ENCODE assay signal across 36 cellular contexts in genomic region chr17:34386343-34386924, GRCh38. TPM values are rescaled to one million over a fixed set of nuclear protein-coding genes. Genes with fewer than 3 reads are reported as not detected.
DNase-seq lines count a peak whose midpoint lies in the region; ATAC-seq, FAIRE-seq and TF ChIP-seq lines count a peak whose summit lies in the region.
"Had no signal": no experiment of that assay in that cellular context is flagged by ENCODE, and none has a peak within 500 bp of the region (broad histone marks: within the 10 kb centered on the region; RNA-seq: fewer than 3 reads in every experiment).

No MANE protein-coding gene starts in this region.

- H3K36me3 ChIP-seq in OCI-LY7 (ENCODE audit: insufficient read depth, low read length) (no peaks in the 10 kb centered on the region), endothelial cell of umbilical vein (ENCODE audit: control insufficient read depth in 2 of 2, extremely low read depth in 1 of 2, insufficient read depth in 2 of 2, low read length in 2 of 2) (no peaks in the 10 kb centered on the region), uterus (no peaks in the 10 kb centered on the region)
- H3K36me3 ChIP-seq: BE2C, esophagus squamous epithelium, heart left ventricle, prostate gland, right lobe of liver, SJCRH30 had no signal

- no peaks in the 10 kb centered on the region for H3K9me1 ChIP-seq in endothelial cell of umbilical vein (replicated peaks; ENCODE audit: control insufficient read depth, extremely low read depth, insufficient read depth, low read length)

- H4K20me1 ChIP-seq in OCI-LY7 (ENCODE audit: insufficient read depth, low read length): no peaks in the 10 kb centered on the region
- no peaks in the 10 kb centered on the region for H4K20me1 ChIP-seq in endothelial cell of umbilical vein (replicated peaks; ENCODE audit: control insufficient read depth, extremely low read depth, insufficient read depth, low read length)

- intact Hi-C loops in natural killer cell (cut with micrococcal nuclease): no loop called here
- intact Hi-C loops in OCI-LY7 (cut with micrococcal nuclease; ENCODE audit: unreplicated experiment): no loop called here
- intact Hi-C loops in endothelial cell of umbilical vein (cut with micrococcal nuclease): loop anchor here (2.0 to 5.0 kb wide), 2 partner anchors 26 to 1241 kb away; no protein-coding TSS in a partner anchor
- intact Hi-C loops in uterus (cut with DNase I; ENCODE audit: low total_unique reads): no loop called here

- no peak for DNase-seq in natural killer cell treated with Interleukin-12 subunit alpha and Interleukin-12 subunit beta and Interleukin-15 and Interleukin-18, amount 100 ng/mL, for 72 hours (ENCODE audit: low spot score)
- DNase-seq in natural killer cell (no peak), OCI-LY7 (ENCODE audit: low spot score) (no peak), endothelial cell of umbilical vein (ENCODE audit: low read depth, low spot score) (no peak), erythroblast (lab: John Stamatoyannopoulos, UW) (no peak), uterus (no peak)
- DNase-seq in stimulated activated naive B cell treated with anti-CD40 and anti-IgM and Interleukin-4, amounts not matched to agents 10 μg/mL and 1 μg/mL and 100 μg/mL, for 72 hours: no peak
- DNase-seq: activated CD4-positive, CD25-positive, alpha-beta regulatory T cell treated with anti-CD3 and anti-CD28 coated beads, Interleukin-2, amount 50 U/mL, for 72 hours; activated naive CD4-positive, alpha-beta T cell; activated T-cell treated with anti-CD3 and anti-CD28 coated beads, Interleukin-2, amount 50 U/mL, for 4 hours; BE2C; caudate nucleus; cortex of kidney; esophagus squamous epithelium; foreskin keratinocyte; HCEC 1CT; Kasumi-1; kidney; left ventricle myocardium superior; NCI-H146; NCI-H446; NCI-H82; right lobe of liver; stimulated activated CD4-positive, alpha-beta T cell treated with anti-CD3 and anti-CD28 coated beads, Interleukin-12 subunit alpha, Interleukin-12 subunit beta, amount 100 ng/mL, for 4 hours; stimulated activated CD4-positive, alpha-beta T cell treated with anti-CD3 and anti-CD28 coated beads, Interleukin-2, amount 100 ng/mL, for 48 hours; SW 1271 had no signal

- H3K27ac ChIP-seq in OCI-LY7 (ENCODE audit: low read depth, low read length, poor library complexity, severe bottlenecking) (peak overlapping the region; percentile 58), endothelial cell of umbilical vein (ENCODE audit: insufficient read depth, low read depth, low read length) (peak overlapping the region; percentile 72), uterus (no peak overlapping the region)
- H3K27ac ChIP-seq: foreskin keratinocyte, prostate gland, right lobe of liver, SJCRH30 had no signal

- no peak for FAIRE-seq in endothelial cell of umbilical vein (lab: Jason Lieb, UNC)
- FAIRE-seq: GM12892, kidney had no signal

- H3K4me1 ChIP-seq in OCI-LY7 (ENCODE audit: insufficient read depth, low read length, poor library complexity, severe bottlenecking) (peaks cover 78% of the 10 kb centered on the region), endothelial cell of umbilical vein (ENCODE audit: control insufficient read depth, extremely low read depth, insufficient read depth, low read length) (peaks cover 47% of the 10 kb centered on the region), uterus (no peaks in the 10 kb centered on the region)
- H3K4me1 ChIP-seq: BE2C, foreskin keratinocyte, prostate gland, right lobe of liver had no signal

- H3K9me3 Mint-ChIP-seq in natural killer cell treated with Interleukin-12 subunit alpha and Interleukin-12 subunit beta and Interleukin-15 and Interleukin-18, amount 100 ng/mL, for 72 hours: no peaks in the 10 kb centered on the region
- H3K9me3 Mint-ChIP-seq in natural killer cell: no peaks in the 10 kb centered on the region
- H3K9me3 Mint-ChIP-seq in stimulated activated naive B cell treated with anti-CD40 and anti-IgM and Interleukin-4, amounts not matched to agents 10 μg/mL and 1 μg/mL and 100 μg/mL, for 72 hours: peaks cover 2 to 4% of the 10 kb centered on the region in 2 donors
- H3K9me3 Mint-ChIP-seq: activated T-cell treated with anti-CD3 and anti-CD28 coated beads, Interleukin-2, amount 50 U/mL, for 4 hours; type B pancreatic cell had no signal

- CTCF ChIA-PET in OCI-LY7 (lab: Charles Lee; ENCODE audit: unreplicated experiment): interaction anchor here (0.6 kb wide), 1 partner anchor 22 kb away, joined by 3 read pairs; no protein-coding TSS in a partner anchor
- CTCF ChIA-PET in endothelial cell of umbilical vein (lab: Charles Lee): interaction anchor here (1.8 to 4.9 kb wide), 4 partner anchors 12 to 34 kb away, joined by 12 to 28 read pairs (median 16); no protein-coding TSS in a partner anchor

- no peak for ATAC-seq in natural killer cell treated with Interleukin-12 subunit alpha and Interleukin-12 subunit beta and Interleukin-15 and Interleukin-18, amount 100 ng/mL, for 72 hours
- ATAC-seq in natural killer cell: no peak
- no peak for ATAC-seq in stimulated activated naive B cell treated with anti-CD40 and anti-IgM and Interleukin-4, amounts not matched to agents 10 μg/mL and 1 μg/mL and 100 μg/mL, for 72 hours (replicated peaks)
- ATAC-seq in GM18505 (IDR thresholded peaks at IDR 0.05; ENCODE audit: unreplicated experiment): no peak
- ATAC-seq: activated T-cell treated with anti-CD3 and anti-CD28 coated beads, Interleukin-2, amount 50 U/mL, for 4 hours; foreskin keratinocyte had no signal

- BruUV-seq in OCI-LY7 (replicated peaks; lab: Mats Ljungman, UMichigan) (no TSS peak), endothelial cell of umbilical vein (replicated peaks; lab: Mats Ljungman, UMichigan) (no TSS peak)

- H3K79me2 ChIP-seq in OCI-LY7 (ENCODE audit: insufficient read depth, low read depth, low read length) (no peaks in the 10 kb centered on the region), endothelial cell of umbilical vein (ENCODE audit: control insufficient read depth, insufficient read depth, low read length) (no peaks in the 10 kb centered on the region)

- H3K4me3 ChIP-seq in OCI-LY7 (ENCODE audit: low read depth, low read length, poor library complexity, severe bottlenecking) (no peak overlapping the region), endothelial cell of umbilical vein (replicated peaks in 1 of 3; ENCODE audit: insufficient read depth in 1 of 3, low read depth in 1 of 3, low read length in 3 of 3) (no peak overlapping the region), uterus (no peak overlapping the region)
- H3K4me3 ChIP-seq: esophagus squamous epithelium, heart left ventricle, prostate gland, right lobe of liver, SJCRH30 had no signal

- H3K27me3 ChIP-seq in endothelial cell of umbilical vein (ENCODE audit: control insufficient read depth in 2 of 2, insufficient read depth in 2 of 2, low read length in 2 of 2) (peaks cover 0 to 1% of the 10 kb centered on the region in 2 experiments), uterus (no peaks in the 10 kb centered on the region)
- H3K27me3 ChIP-seq: foreskin keratinocyte, right lobe of liver had no signal

- TF ChIP-seq POLR2A in endothelial cell of umbilical vein (IDR thresholded peaks at IDR 0.05; ENCODE audit: low read depth, low read length) (no peak), erythroblast (IDR thresholded peaks at IDR 0.05; ENCODE audit: low read length) (no peak), uterus (IDR thresholded peaks at IDR 0.05) (no peak), GM18505 (IDR thresholded peaks at IDR 0.05; ENCODE audit: borderline replicate concordance, extremely low read depth, insufficient read depth, insufficient read length) (no peak)

- peak overlapping the region; percentile 56 for H3K4me3 Mint-ChIP-seq in natural killer cell treated with Interleukin-12 subunit alpha and Interleukin-12 subunit beta and Interleukin-15 and Interleukin-18, amount 100 ng/mL, for 72 hours
- H3K4me3 Mint-ChIP-seq in natural killer cell: no peak overlapping the region
- H3K4me3 Mint-ChIP-seq in stimulated activated naive B cell treated with anti-CD40 and anti-IgM and Interleukin-4, amounts not matched to agents 10 μg/mL and 1 μg/mL and 100 μg/mL, for 72 hours: peak overlapping the region; percentile 29 to 52
- H3K4me3 Mint-ChIP-seq: activated T-cell treated with anti-CD3 and anti-CD28 coated beads, Interleukin-2, amount 50 U/mL, for 4 hours; type B pancreatic cell had no signal

- POLR2A ChIA-PET in OCI-LY7 (lab: Charles Lee) (interaction anchor here (0.6 to 0.9 kb wide), 2 partner anchors 9 to 1196 kb away, joined by 3 read pairs; no protein-coding TSS in a partner anchor), endothelial cell of umbilical vein (lab: Charles Lee) (no interaction called here)

- peaks cover 18 to 37% of the 10 kb centered on the region in 2 donors for H3K4me1 Mint-ChIP-seq in natural killer cell treated with Interleukin-12 subunit alpha and Interleukin-12 subunit beta and Interleukin-15 and Interleukin-18, amount 100 ng/mL, for 72 hours (ENCODE audit: low read depth in 2 of 2)
- H3K4me1 Mint-ChIP-seq in natural killer cell: peaks cover 0 to 11% of the 10 kb centered on the region in 2 donors
- peaks cover 61 to 85% of the 10 kb centered on the region in 2 donors for H3K4me1 Mint-ChIP-seq in stimulated activated naive B cell treated with anti-CD40 and anti-IgM and Interleukin-4, amounts not matched to agents 10 μg/mL and 1 μg/mL and 100 μg/mL, for 72 hours

- dilution Hi-C loops in endothelial cell of umbilical vein (cut with MboI; ENCODE audit: extremely low pct_ligation_motif_present, low sequenced_read_pairs): no loop called here

- H2AFZ ChIP-seq in OCI-LY7 (ENCODE audit: low read length) (peak overlapping the region; percentile 68; the same call in 1 of the 2 replicates), endothelial cell of umbilical vein (ENCODE audit: low read depth, low read length) (no peak overlapping the region)

- peak overlapping the region; percentile 56 to 79 for H3K27ac Mint-ChIP-seq in natural killer cell treated with Interleukin-12 subunit alpha and Interleukin-12 subunit beta and Interleukin-15 and Interleukin-18, amount 100 ng/mL, for 72 hours
- no peak overlapping the region for H3K27ac Mint-ChIP-seq in natural killer cell
- H3K27ac Mint-ChIP-seq in stimulated activated naive B cell treated with anti-CD40 and anti-IgM and Interleukin-4, amounts not matched to agents 10 μg/mL and 1 μg/mL and 100 μg/mL, for 72 hours: peak overlapping the region; percentile 89
- H3K27ac Mint-ChIP-seq: type B pancreatic cell had no signal

- peak overlapping the region; percentile 56; the same call in 1 of the 2 replicates for H3K4me2 ChIP-seq in OCI-LY7 (ENCODE audit: low read length)
- H3K4me2 ChIP-seq in endothelial cell of umbilical vein (ENCODE audit: insufficient read depth, low read length): no peak overlapping the region

- TF ChIP-seq CTCF in natural killer cell (IDR thresholded peaks at IDR 0.05) (no peak), OCI-LY7 (conservative IDR thresholded peaks at IDR 0.05; ENCODE audit: low read length) (no peak), endothelial cell of umbilical vein (IDR thresholded peaks at IDR 0.05; ENCODE audit: extremely low read depth in 1 of 2, insufficient read depth in 1 of 2, low read depth in 1 of 2, low read length in 2 of 2) (no peak), uterus (IDR thresholded peaks at IDR 0.05) (no peak)

- H3K36me3 Mint-ChIP-seq in natural killer cell treated with Interleukin-12 subunit alpha and Interleukin-12 subunit beta and Interleukin-15 and Interleukin-18, amount 100 ng/mL, for 72 hours: no peaks in the 10 kb centered on the region
- H3K36me3 Mint-ChIP-seq in natural killer cell: no peaks in the 10 kb centered on the region
- peaks cover 1 to 12% of the 10 kb centered on the region in 2 donors for H3K36me3 Mint-ChIP-seq in stimulated activated naive B cell treated with anti-CD40 and anti-IgM and Interleukin-4, amounts not matched to agents 10 μg/mL and 1 μg/mL and 100 μg/mL, for 72 hours
- H3K36me3 Mint-ChIP-seq: type B pancreatic cell had no signal

- H3K9ac ChIP-seq in endothelial cell of umbilical vein (replicated peaks; ENCODE audit: extremely low read depth, insufficient read depth, low read length): no peak overlapping the region

- peaks cover 14 to 21% of the 10 kb centered on the region in 2 donors for H3K27me3 Mint-ChIP-seq in natural killer cell treated with Interleukin-12 subunit alpha and Interleukin-12 subunit beta and Interleukin-15 and Interleukin-18, amount 100 ng/mL, for 72 hours
- peaks cover 0 to 39% of the 10 kb centered on the region in 2 donors for H3K27me3 Mint-ChIP-seq in natural killer cell (ENCODE audit: low read depth in 2 of 2)
- no peaks in the 10 kb centered on the region for H3K27me3 Mint-ChIP-seq in stimulated activated naive B cell treated with anti-CD40 and anti-IgM and Interleukin-4, amounts not matched to agents 10 μg/mL and 1 μg/mL and 100 μg/mL, for 72 hours

- H3K9me3 ChIP-seq in OCI-LY7 (ENCODE audit: low read length): no peaks in the 10 kb centered on the region
- no peaks in the 10 kb centered on the region for H3K9me3 ChIP-seq in endothelial cell of umbilical vein (replicated peaks; ENCODE audit: control insufficient read depth, insufficient read depth, low read length)
- H3K9me3 ChIP-seq in uterus: no peaks in the 10 kb centered on the region
- H3K9me3 ChIP-seq: BE2C, esophagus squamous epithelium, heart left ventricle, prostate gland, right lobe of liver, SJCRH30 had no signal

- H3K9me2 ChIP-seq in OCI-LY7 (ENCODE audit: insufficient read depth, low read length): no peaks in the 10 kb centered on the region

RNA-seq across cellular contexts. Expression of gene CCL1, which starts 23.4 kb away (rescaled TPM):
- total RNA-seq in natural killer cell treated with Interleukin-12 subunit alpha and Interleukin-12 subunit beta and Interleukin-15 and Interleukin-18, amount 100 ng/mL, for 72 hours: 1 to 10 TPM; 3.5 to 4.8 TPM
- total RNA-seq in natural killer cell: not detected
- total RNA-seq in OCI-LY7 (2014; rRNA removed; shearing (Covaris generic)): not detected in 2 replicates
- total RNA-seq in OCI-LY7 (2022): not detected in 2 replicates
- not detected in 2 replicates for total RNA-seq in endothelial cell of umbilical vein
- polyA plus RNA-seq in endothelial cell of umbilical vein: not detected in 2 replicates
- not detected in 2 replicates for polyA plus RNA-seq in endothelial cell of umbilical vein (2011; cell fraction: cytosol; rRNA removed)
- polyA plus RNA-seq in endothelial cell of umbilical vein (2011; cell fraction: nucleus; rRNA removed): not detected in 2 replicates
- not detected in 2 replicates for polyA plus RNA-seq in endothelial cell of umbilical vein (2012)
- polyA minus RNA-seq in endothelial cell of umbilical vein: not detected in 2 replicates
- polyA minus RNA-seq in endothelial cell of umbilical vein (2011; cell fraction: cytosol; rRNA and poly(A)+ RNA removed): not detected
- not detected in 2 replicates for polyA minus RNA-seq in endothelial cell of umbilical vein (2011; cell fraction: nucleus; rRNA and poly(A)+ RNA removed)
- total RNA-seq in uterus: not detected
- total RNA-seq: esophagus squamous epithelium, foreskin keratinocyte, G401, heart left ventricle, kidney, left ventricle myocardium superior, myocyte, prostate gland, right lobe of liver, SJCRH30 had no signal
- polyA plus RNA-seq: adipose tissue, foreskin keratinocyte, heart left ventricle had no signal

RNA-seq across cellular contexts. Expression of gene CCL13, which starts 30.2 kb away (rescaled TPM):
- not detected for total RNA-seq in natural killer cell treated with Interleukin-12 subunit alpha and Interleukin-12 subunit beta and Interleukin-15 and Interleukin-18, amount 100 ng/mL, for 72 hours
- total RNA-seq in natural killer cell (not detected), OCI-LY7 (2022) (not detected in 2 replicates), endothelial cell of umbilical vein (not detected in 2 replicates), uterus (1 to 10 TPM in 2 of 4 donors, not detected in 2; 3.0 to 4.1 TPM)
- not detected in 2 replicates for total RNA-seq in OCI-LY7 (2014; rRNA removed; shearing (Covaris generic))
- not detected in 2 replicates for polyA plus RNA-seq in endothelial cell of umbilical vein
- polyA plus RNA-seq in endothelial cell of umbilical vein (2011; cell fraction: cytosol; rRNA removed): not detected in 2 replicates
- polyA plus RNA-seq in endothelial cell of umbilical vein (2011; cell fraction: nucleus; rRNA removed): not detected in 2 replicates
- not detected in 2 replicates for polyA plus RNA-seq in endothelial cell of umbilical vein (2012)
- polyA minus RNA-seq in endothelial cell of umbilical vein: not detected in 2 replicates
- not detected for polyA minus RNA-seq in endothelial cell of umbilical vein (2011; cell fraction: cytosol; rRNA and poly(A)+ RNA removed)
- polyA minus RNA-seq in endothelial cell of umbilical vein (2011; cell fraction: nucleus; rRNA and poly(A)+ RNA removed): not detected in 2 replicates
- total RNA-seq: activated CD8-positive, alpha-beta memory T cell treated with anti-CD3 and anti-CD28 coated beads for 36 hours; activated T-cell treated with anti-CD3 and anti-CD28 coated beads, Interleukin-2, amount 50 U/mL, for 4 hours; foreskin keratinocyte; G401; myocyte; prostate gland; SJCRH30 had no signal
- polyA plus RNA-seq: foreskin keratinocyte had no signal

Comparison
In these comparisons a context has a peak if more than half of its experiments do, and no peak if none do; other contexts are left out.
1. H3K27ac Mint-ChIP-seq: peak in natural killer cell treated with Interleukin-12 subunit alpha and Interleukin-12 subunit beta and Interleukin-15 and Interleukin-18, amount 100 ng/mL, for 72 hours (2 of 2) and stimulated activated naive B cell treated with anti-CD40 and anti-IgM and Interleukin-4, amounts not matched to agents 10 μg/mL and 1 μg/mL and 100 μg/mL, for 72 hours (single experiment); none in natural killer cell (0 of 2).
2. H3K27ac ChIP-seq: peak in OCI-LY7 (single experiment) and endothelial cell of umbilical vein (single experiment); none in uterus (0 of 2).